1 cellular context compared by ENCODE assay signal in genomic region chr19:56367829-56368711, GRCh38.
A peak's percentile ranks its signal among the peaks of the same experiment; 100 is the strongest.
TF ChIP-seq lines count a peak whose summit lies in the region.

No MANE protein-coding gene starts in this region.

TF ChIP-seq in HepG2, 621 proteins besides CTCF, POLR2A, EP300 and RAD21 (continued from another document and continues in another):
- TF ChIP-seq NONO (IDR thresholded peaks at IDR 0.05) (no peak), NONO (CRISPR knock-in tag; conservative IDR thresholded peaks at IDR 0.05) (peak; percentile 66), ATF1 (CRISPR knock-in tag; IDR thresholded peaks at IDR 0.05) (no peak; the same call in 1 of the 2 replicates), KMT2A (CRISPR knock-in tag; IDR thresholded peaks at IDR 0.05) (no peak), ZNF547 (CRISPR knock-in tag; IDR thresholded peaks at IDR 0.05) (peak; percentile 70; the same call in 1 of the 2 replicates), ZNF674 (CRISPR knock-in tag; IDR thresholded peaks at IDR 0.05; ENCODE audit: low read depth) (no peak), ZMYM3 (CRISPR knock-in tag; IDR thresholded peaks at IDR 0.05) (no peak), FLYWCH1 (CRISPR knock-in tag; IDR thresholded peaks at IDR 0.05) (no peak), RARG (CRISPR knock-in tag; IDR thresholded peaks at IDR 0.05; ENCODE audit: low read depth) (no peak), MXD1 (CRISPR knock-in tag; IDR thresholded peaks at IDR 0.05) (peak; percentile 39), ZNF7 (CRISPR knock-in tag; IDR thresholded peaks at IDR 0.05) (no peak), NR0B2 (CRISPR knock-in tag; IDR thresholded peaks at IDR 0.05) (no peak), ARID4A (CRISPR knock-in tag; IDR thresholded peaks at IDR 0.05; ENCODE audit: borderline replicate concordance) (peak; percentile 83; the same call in 1 of the 2 replicates), GFI1 (CRISPR knock-in tag; IDR thresholded peaks at IDR 0.05; ENCODE audit: borderline replicate concordance) (no peak), MTF1 (CRISPR knock-in tag; IDR thresholded peaks at IDR 0.05) (no peak), ZNF142 (CRISPR knock-in tag; IDR thresholded peaks at IDR 0.05) (no peak), IKZF4 (CRISPR knock-in tag; IDR thresholded peaks at IDR 0.05; ENCODE audit: borderline replicate concordance, low read depth, not compliant biosample characterization) (peak; percentile 87), CHCHD3 (CRISPR knock-in tag; IDR thresholded peaks at IDR 0.05) (no peak), THAP11 (CRISPR knock-in tag; IDR thresholded peaks at IDR 0.05) (peak; percentile 83), TSC22D2 (CRISPR knock-in tag; IDR thresholded peaks at IDR 0.05; ENCODE audit: borderline replicate concordance) (no peak), HMGXB3 (CRISPR knock-in tag; IDR thresholded peaks at IDR 0.05; ENCODE audit: borderline replicate concordance) (no peak), ARNT2 (CRISPR knock-in tag; IDR thresholded peaks at IDR 0.05; ENCODE audit: low read depth) (peak; percentile 74), ZNF703 (CRISPR knock-in tag; IDR thresholded peaks at IDR 0.05; ENCODE audit: borderline replicate concordance) (no peak), SNRNP70 (IDR thresholded peaks at IDR 0.05; ENCODE audit: low read depth, low read length) (no peak), ZBTB2 (CRISPR knock-in tag; IDR thresholded peaks at IDR 0.05; ENCODE audit: low read depth) (no peak), ZNF687 (CRISPR knock-in tag; IDR thresholded peaks at IDR 0.05) (peak; percentile 98), HDAC6 (IDR thresholded peaks at IDR 0.05; ENCODE audit: low read depth, low read length) (no peak), EZH2 (conservative IDR thresholded peaks at IDR 0.05; ENCODE audit: low read depth, low read length) (no peak), TBX3 (IDR thresholded peaks at IDR 0.05; ENCODE audit: borderline replicate concordance) (no peak), ZNF691 (CRISPR knock-in tag; IDR thresholded peaks at IDR 0.05; ENCODE audit: borderline replicate concordance, low read depth) (no peak), FOXO1 (CRISPR knock-in tag; IDR thresholded peaks at IDR 0.05) (no peak), ZNF441 (CRISPR knock-in tag; IDR thresholded peaks at IDR 0.05; ENCODE audit: borderline replicate concordance) (peak; percentile 62), ATRX (CRISPR knock-in tag; IDR thresholded peaks at IDR 0.05; ENCODE audit: borderline replicate concordance) (no peak), NKX3-1 (CRISPR knock-in tag; IDR thresholded peaks at IDR 0.05) (no peak), HOXA3 (CRISPR knock-in tag; IDR thresholded peaks at IDR 0.05) (peak; percentile 58; the same call in 1 of the 2 replicates), ZNF629 (CRISPR knock-in tag; conservative IDR thresholded peaks at IDR 0.05) (no peak), ZNF772 (CRISPR knock-in tag; IDR thresholded peaks at IDR 0.05) (no peak), CHD4 (IDR thresholded peaks at IDR 0.05; ENCODE audit: borderline replicate concordance, low read length) (no peak), FOXA3 (CRISPR knock-in tag; IDR thresholded peaks at IDR 0.05) (no peak), ZNF660 (CRISPR knock-in tag; IDR thresholded peaks at IDR 0.05; ENCODE audit: borderline replicate concordance, low read depth) (no peak), HES4 (CRISPR knock-in tag; IDR thresholded peaks at IDR 0.05; ENCODE audit: borderline replicate concordance) (peak; percentile 77)
